Comparison of ENCODE assay signal across 8 cellular contexts in genomic region chr1:153670257-153670858, GRCh38. TPM values are rescaled to one million over a fixed set of nuclear protein-coding genes. Genes with fewer than 3 reads are reported as not detected.
DNase-seq lines count a peak whose midpoint lies in the region; ATAC-seq, FAIRE-seq and TF ChIP-seq lines count a peak whose summit lies in the region.

No MANE protein-coding gene starts in this region.

- peak overlapping the region; percentile 86 for H3K4me3 ChIP-seq in BLaER1
- peak overlapping the region; percentile 88 for H3K4me3 ChIP-seq in bronchial epithelial cell (ENCODE audit: low read depth, low read length)
- peak overlapping the region; percentile 100 for H3K4me3 ChIP-seq in mesodermal cell (ENCODE audit: extremely low read depth, insufficient read depth, low read length, poor library complexity, severe bottlenecking)

- H3K4me1 ChIP-seq in BLaER1 = peaks cover 22% of the 10 kb centered on the region
- H3K4me1 ChIP-seq in mesodermal cell (ENCODE audit: control insufficient read depth, insufficient read depth, low read length, poor library complexity, severe bottlenecking) = peaks cover 10% of the 10 kb centered on the region

- no peaks in the 10 kb centered on the region for H3K9me3 ChIP-seq in BLaER1
- no peaks in the 10 kb centered on the region for H3K9me3 ChIP-seq in mesodermal cell (ENCODE audit: control insufficient read depth, low read length)

- 2% methylated on average over 18 to 21 of the region's 22 CpGs for WGBS in mesodermal cell (ENCODE audit: insufficient coverage in 2 of 2), 2 experiments

- no peak for FAIRE-seq in bronchial epithelial cell (lab: Jason Lieb, UNC)

- peak overlapping the region; percentile 96 for H3K27ac ChIP-seq in BLaER1
- H3K27ac ChIP-seq in mesodermal cell (ENCODE audit: low read depth, low read length, severe bottlenecking) = peak overlapping the region; percentile 86

- in situ Hi-C loops in G401 (cut with HindIII; ENCODE audit: low sequenced_read_pairs) = no loop called here

- peak; percentile 2 for ATAC-seq in HG02870 (IDR thresholded peaks at IDR 0.05; ENCODE audit: unreplicated experiment)
- ATAC-seq in HG02763 (IDR thresholded peaks at IDR 0.05; ENCODE audit: unreplicated experiment) = no peak

- H3K27me3 ChIP-seq in BLaER1 (no peaks in the 10 kb centered on the region), bronchial epithelial cell (ENCODE audit: control insufficient read depth, insufficient read depth, low read length) (no peaks in the 10 kb centered on the region)

- H3K4me2 ChIP-seq in BLaER1 = peak overlapping the region; percentile 93

- no peak for DNase-seq in bronchial epithelial cell (ENCODE audit: low read depth)
- no peak for DNase-seq in NCI-H2081 (lab: John Stamatoyannopoulos, UW)
- no peak for DNase-seq in G401 (ENCODE audit: low spot score)
- DNase-seq in NCI-H2029 (lab: John Stamatoyannopoulos, UW) = no peak

- peak overlapping the region; percentile 97 for H3K9ac ChIP-seq in BLaER1

- H3K36me3 ChIP-seq in BLaER1 (peaks cover 45% of the 10 kb centered on the region), bronchial epithelial cell (ENCODE audit: control insufficient read depth, insufficient read depth, low read length) (peaks cover 25% of the 10 kb centered on the region), mesodermal cell (ENCODE audit: control insufficient read depth, insufficient read depth, low read length) (peaks cover 48% of the 10 kb centered on the region)

- no peak for TF ChIP-seq CTCF in bronchial epithelial cell (IDR thresholded peaks at IDR 0.05; ENCODE audit: insufficient read depth, low read length, severe bottlenecking)

- peaks cover 45% of the 10 kb centered on the region for H4K20me1 ChIP-seq in BLaER1

RNA-seq across cellular contexts. Expression of gene ILF2, which starts 0.4 kb away (rescaled TPM):
- total RNA-seq in bronchial epithelial cell = 78.9 and 114 TPM in 2 replicates
- polyA plus RNA-seq in mesodermal cell (2013, experiment 1 of 2) = 369 TPM
- 367 TPM for polyA plus RNA-seq in mesodermal cell (2013, experiment 2 of 2)
- total RNA-seq in G401 (2014; rRNA removed; shearing (Covaris generic)) = 289 and 376 TPM in 2 replicates

RNA-seq across cellular contexts. Expression of gene NPR1, which starts 8.1 kb away (rescaled TPM):
- total RNA-seq in bronchial epithelial cell = under 0.01 TPM in 1 of 2 replicates, not detected in the other
- polyA plus RNA-seq in mesodermal cell (2013, experiment 1 of 2) = 7.4 TPM
- 5.7 TPM for polyA plus RNA-seq in mesodermal cell (2013, experiment 2 of 2)
- total RNA-seq in G401 (2014; rRNA removed; shearing (Covaris generic)) = 0.12 TPM in 1 of 2 replicates, not detected in the other

RNA-seq across cellular contexts. Expression of gene SNAPIN, which starts 11.9 kb away (rescaled TPM):
- total RNA-seq in bronchial epithelial cell = 59.5 and 61.4 TPM in 2 replicates
- polyA plus RNA-seq in mesodermal cell (2013, experiment 1 of 2) = 33.3 TPM
- 32.8 TPM for polyA plus RNA-seq in mesodermal cell (2013, experiment 2 of 2)
- 49.8 and 58.2 TPM in 2 replicates for total RNA-seq in G401 (2014; rRNA removed; shearing (Covaris generic))

RNA-seq across cellular contexts. Expression of gene CHTOP, which starts 36.5 kb away (rescaled TPM):
- total RNA-seq in bronchial epithelial cell = 51.9 and 61.2 TPM in 2 replicates
- 79.0 TPM for polyA plus RNA-seq in mesodermal cell (2013, experiment 1 of 2)
- 77.6 TPM for polyA plus RNA-seq in mesodermal cell (2013, experiment 2 of 2)
- total RNA-seq in G401 (2014; rRNA removed; shearing (Covaris generic)) = 42.5 and 66.4 TPM in 2 replicates

RNA-seq across cellular contexts. Expression of gene S100A1, which starts 42.1 kb away (rescaled TPM):
- total RNA-seq in bronchial epithelial cell = not detected in 2 replicates
- 2.0 TPM for polyA plus RNA-seq in mesodermal cell (2013, experiment 1 of 2)
- 0.91 TPM for polyA plus RNA-seq in mesodermal cell (2013, experiment 2 of 2)
- total RNA-seq in G401 (2014; rRNA removed; shearing (Covaris generic)) = 132 and 195 TPM in 2 replicates
